ENCODE assay signal across 1 cellular context in genomic region chr7:16657656-16658279, GRCh38.
TF ChIP-seq lines count a peak whose summit lies in the region.

No MANE protein-coding gene starts in this region.

TF ChIP-seq in K562, 482 proteins besides CTCF, POLR2A, EP300 and RAD21 (continued from another document and continues in another):
- TF ChIP-seq CTCFL (IDR thresholded peaks at IDR 0.05; ENCODE audit: borderline replicate concordance, insufficient read depth, low read depth, low read length, poor library complexity, severe bottlenecking) = no peak
- TF ChIP-seq RB1 (IDR thresholded peaks at IDR 0.05; ENCODE audit: low read depth) = no peak; the same call in 1 of the 2 replicates
- TF ChIP-seq E4F1 (CRISPR knock-in tag; IDR thresholded peaks at IDR 0.05; ENCODE audit: borderline replicate concordance) = no peak
- no peak for TF ChIP-seq CBX1 (IDR thresholded peaks at IDR 0.05; ENCODE audit: low read depth)
- TF ChIP-seq PCBP1 (IDR thresholded peaks at IDR 0.05; ENCODE audit: low read depth, low read length, poor library complexity, severe bottlenecking) = no peak
- peak; percentile 73; the same call in 1 of the 2 replicates for TF ChIP-seq JUN (IDR thresholded peaks at IDR 0.05; ENCODE audit: borderline replicate concordance, low read depth, low read length)
- TF ChIP-seq JUN (CRISPR knock-in tag; IDR thresholded peaks at IDR 0.05; ENCODE audit: borderline replicate concordance) = no peak
- TF ChIP-seq ZNF41 (CRISPR knock-in tag; conservative IDR thresholded peaks at IDR 0.05) = no peak
- no peak for TF ChIP-seq ELK1 (CRISPR knock-in tag; IDR thresholded peaks at IDR 0.05)
- TF ChIP-seq SETDB1 (IDR thresholded peaks at IDR 0.05; ENCODE audit: low read length) = no peak
- no peak for TF ChIP-seq DDX20 (tag; IDR thresholded peaks at IDR 0.05; ENCODE audit: low read depth)
- TF ChIP-seq CREB1 (IDR thresholded peaks at IDR 0.05) = no peak
- TF ChIP-seq CREB1 (CRISPR knock-in tag; IDR thresholded peaks at IDR 0.05) = no peak
- no peak for TF ChIP-seq ZNF282 (CRISPR knock-in tag; IDR thresholded peaks at IDR 0.05)
- TF ChIP-seq TCF7L2 (IDR thresholded peaks at IDR 0.05; ENCODE audit: low read depth, low read length) = no peak
- TF ChIP-seq GMEB1 (CRISPR knock-in tag; IDR thresholded peaks at IDR 0.05) = peak; percentile 4; the same call in 1 of the 2 replicates
- TF ChIP-seq TEAD2 (tag; IDR thresholded peaks at IDR 0.05) = peak; percentile 86
- TF ChIP-seq TFAM (CRISPR knock-in tag; conservative IDR thresholded peaks at IDR 0.05) = no peak
- no peak for TF ChIP-seq MCM3 (IDR thresholded peaks at IDR 0.05)
- TF ChIP-seq PATZ1 (CRISPR knock-in tag; IDR thresholded peaks at IDR 0.05; ENCODE audit: borderline replicate concordance) = no peak
- TF ChIP-seq SNAPC5 (CRISPR knock-in tag; IDR thresholded peaks at IDR 0.05) = no peak
- no peak for TF ChIP-seq TAF7 (tag; IDR thresholded peaks at IDR 0.05)
- TF ChIP-seq ZNF24 (IDR thresholded peaks at IDR 0.05) = peak; percentile 63; the same call in 1 of the 2 replicates
- TF ChIP-seq IRF1 (CRISPR knock-in tag; IDR thresholded peaks at IDR 0.05; ENCODE audit: borderline replicate concordance) = no peak
- no peak for TF ChIP-seq THRAP3 (IDR thresholded peaks at IDR 0.05; ENCODE audit: borderline replicate concordance)
- 0 out of 2 replicates have a peak, but pooled peaks have one; percentile 5 for TF ChIP-seq ELF4 (CRISPR knock-in tag; IDR thresholded peaks at IDR 0.05)
- TF ChIP-seq HDAC6 (IDR thresholded peaks at IDR 0.05; ENCODE audit: low read depth, low read length) = no peak
- TF ChIP-seq FOXA1 (IDR thresholded peaks at IDR 0.05; ENCODE audit: borderline replicate concordance) = no peak
- no peak for TF ChIP-seq THAP7 (CRISPR knock-in tag; IDR thresholded peaks at IDR 0.05)
- TF ChIP-seq CBFA2T2 (conservative IDR thresholded peaks at IDR 0.05) = peak; percentile 71
- no peak for TF ChIP-seq ARHGAP35 (IDR thresholded peaks at IDR 0.05; ENCODE audit: partially characterized antibody)
- no peak for TF ChIP-seq SRF (CRISPR knock-in tag; IDR thresholded peaks at IDR 0.05)
- TF ChIP-seq SAP30 (IDR thresholded peaks at IDR 0.05; ENCODE audit: borderline replicate concordance, insufficient read depth, low read depth, low read length, poor library complexity, severe bottlenecking) = no peak
- TF ChIP-seq TCF3 (CRISPR knock-in tag; IDR thresholded peaks at IDR 0.05) = peak; percentile 69
- TF ChIP-seq PTRF (tag; IDR thresholded peaks at IDR 0.05) = no peak
- peak; percentile 74; the same call in 1 of the 2 replicates for TF ChIP-seq POLR2AphosphoS5 (IDR thresholded peaks at IDR 0.05; ENCODE audit: control insufficient read depth, insufficient read depth, low read depth, low read length)
- TF ChIP-seq TBL1XR1 (IDR thresholded peaks at IDR 0.05; ENCODE audit: low read length in 2 of 2) = peak in 1 of 2 experiments; percentile 90; a peak in 2 of 4 replicates
- TF ChIP-seq CHD4 (IDR thresholded peaks at IDR 0.05; ENCODE audit: insufficient read depth, insufficient replicate concordance, low read depth, low read length, poor library complexity, severe bottlenecking) = no peak
- no peak for TF ChIP-seq ZBTB5 (IDR thresholded peaks at IDR 0.05)
- TF ChIP-seq E2F4 (CRISPR knock-in tag; IDR thresholded peaks at IDR 0.05; ENCODE audit: low read depth) = no peak
- TF ChIP-seq E2F1 (CRISPR knock-in tag; IDR thresholded peaks at IDR 0.05) = no peak
- no peak for TF ChIP-seq ETS2 (tag; IDR thresholded peaks at IDR 0.05; ENCODE audit: borderline replicate concordance, poor library complexity, severe bottlenecking)
- TF ChIP-seq GTF2E2 (tag; IDR thresholded peaks at IDR 0.05) = no peak
- TF ChIP-seq NUFIP1 (IDR thresholded peaks at IDR 0.05; ENCODE audit: partially characterized antibody) = no peak
- no peak for TF ChIP-seq RUNX1 (IDR thresholded peaks at IDR 0.05; ENCODE audit: low read depth)
- TF ChIP-seq MTA1 (IDR thresholded peaks at IDR 0.05; ENCODE audit: borderline replicate concordance) = peak; percentile 46
- TF ChIP-seq ZNF76 (CRISPR knock-in tag; IDR thresholded peaks at IDR 0.05; ENCODE audit: borderline replicate concordance) = no peak
- TF ChIP-seq TFE3 (CRISPR knock-in tag; IDR thresholded peaks at IDR 0.05) = no peak
- TF ChIP-seq GABPB2 (CRISPR knock-in tag; conservative IDR thresholded peaks at IDR 0.05) = no peak
- TF ChIP-seq SPI1 (IDR thresholded peaks at IDR 0.05; ENCODE audit: borderline replicate concordance, low read depth, low read length) = no peak
- TF ChIP-seq ZKSCAN8 (CRISPR knock-in tag; IDR thresholded peaks at IDR 0.05) = no peak
